8 cellular contexts compared by ENCODE assay signal in genomic region chr6:31493875-31494694, GRCh38. TPM values are rescaled to one million over a fixed set of nuclear protein-coding genes. Genes with fewer than 3 reads are reported as not detected.
DNase-seq lines count a peak whose midpoint lies in the region; ATAC-seq and TF ChIP-seq lines count a peak whose summit lies in the region.

No MANE protein-coding gene starts in this region.

- H3K9me3 Mint-ChIP-seq in endodermal cell (no peaks in the 10 kb centered on the region), mesothelial cell of epicardium (no peaks in the 10 kb centered on the region)

- peak; percentile 31 to 38 for DNase-seq in NCI-H187 (lab: John Stamatoyannopoulos, UW)
- no peak for DNase-seq in NCI-H187 treated with DMSO at 0.1 percent for 48 hours (lab: John Stamatoyannopoulos, UW)
- peak; percentile 57 for DNase-seq in NOMO-1 treated with dmso at 0.1 percent for 144 hours (lab: John Stamatoyannopoulos, UW; ENCODE audit: unreplicated experiment)
- peak; percentile 29 for DNase-seq in activated CD8-positive, alpha-beta memory T cell treated with anti-CD3 and anti-CD28 coated beads, Interleukin-2, amount 50 U/mL, for 1 hour (ENCODE audit: extremely low read depth)
- DNase-seq in endodermal cell: peak; percentile 95
- peak; percentile 47 to 80 for DNase-seq in mesothelial cell of epicardium (ENCODE audit: low spot score in 2 of 2, unreplicated experiment in 2 of 2)
- peak; percentile 46 for DNase-seq in stimulated activated CD8-positive, alpha-beta memory T cell treated with anti-CD3 and anti-CD28 coated beads, Interleukin-15, amount 100 ng/mL, for 24 hours (ENCODE audit: low read depth)

- H3K4me1 Mint-ChIP-seq in endodermal cell (peaks cover 15% of the 10 kb centered on the region), mesothelial cell of epicardium (peaks cover 28% of the 10 kb centered on the region)

- H3K4me3 Mint-ChIP-seq in endodermal cell: peak overlapping the region; percentile 62
- H3K4me3 Mint-ChIP-seq in mesothelial cell of epicardium: peak overlapping the region; percentile 42

- no peak overlapping the region for H3K27ac ChIP-seq in endodermal cell (ENCODE audit: low read depth, low read length)

- 1% methylated on average over 33 to 58 of the region's 58 CpGs for WGBS in endodermal cell (ENCODE audit: insufficient coverage in 1 of 2, insufficient read length in 1 of 2), 2 experiments

- no peaks in the 10 kb centered on the region for H3K36me3 Mint-ChIP-seq in endodermal cell (ENCODE audit: low read depth)
- H3K36me3 Mint-ChIP-seq in mesothelial cell of epicardium: peaks cover 1% of the 10 kb centered on the region

- H3K4me3 ChIP-seq in endodermal cell (ENCODE audit: low read length): peak overlapping the region; percentile 86

- ATAC-seq in HG03196 (IDR thresholded peaks at IDR 0.05; ENCODE audit: unreplicated experiment): peak; percentile 41

- no peaks in the 10 kb centered on the region for H3K36me3 ChIP-seq in endodermal cell (ENCODE audit: control insufficient read depth, insufficient read depth, low read length)

- no peaks in the 10 kb centered on the region for H3K9me3 ChIP-seq in endodermal cell (ENCODE audit: control insufficient read depth, low read length)

- H3K27ac Mint-ChIP-seq in endodermal cell: peak overlapping the region; percentile 49
- H3K27ac Mint-ChIP-seq in mesothelial cell of epicardium: no peak overlapping the region

- H3K27me3 ChIP-seq in endodermal cell (ENCODE audit: control insufficient read depth, insufficient read depth, low read length, poor library complexity, severe bottlenecking): peaks cover 46% of the 10 kb centered on the region

- peak overlapping the region; percentile 82 for H3K9ac ChIP-seq in endodermal cell (ENCODE audit: extremely low read depth, low read length, poor library complexity, severe bottlenecking)

- H3K27me3 Mint-ChIP-seq in endodermal cell (ENCODE audit: insufficient read depth): peaks cover 66% of the 10 kb centered on the region
- H3K27me3 Mint-ChIP-seq in mesothelial cell of epicardium (ENCODE audit: low read depth): peaks cover 91% of the 10 kb centered on the region

- no peaks in the 10 kb centered on the region for H3K4me1 ChIP-seq in endodermal cell (ENCODE audit: control insufficient read depth, insufficient read depth, low read length)

- TF ChIP-seq CTCF in endodermal cell (conservative IDR thresholded peaks at IDR 0.05): peak; percentile 94
- peak; percentile 62 for TF ChIP-seq CTCF in mesothelial cell of epicardium (IDR thresholded peaks at IDR 0.05; ENCODE audit: unreplicated experiment)

RNA-seq across cellular contexts. Expression of gene MICB, which starts 3.9 kb away (rescaled TPM):
- total RNA-seq in endodermal cell (1 to 10 TPM; 8.2 to 8.5 TPM), mesothelial cell of epicardium (0.31 TPM in 1 of 3 replicates, not detected in the others)
- polyA plus RNA-seq in endodermal cell (2013, experiment 1 of 2): 4.1 TPM
- polyA plus RNA-seq in endodermal cell (2013, experiment 2 of 2): 4.5 TPM

RNA-seq across cellular contexts. Expression of gene MCCD1, which starts 34.7 kb away (rescaled TPM):
- total RNA-seq in endodermal cell (not detected), mesothelial cell of epicardium (not detected in 3 replicates)
- not detected for polyA plus RNA-seq in endodermal cell (2013, experiment 1 of 2)
- not detected for polyA plus RNA-seq in endodermal cell (2013, experiment 2 of 2)

RNA-seq across cellular contexts. Expression of gene DDX39B, which starts 47.7 kb away (rescaled TPM):
- total RNA-seq in endodermal cell (100 to 1,000 TPM; 572 to 654 TPM), mesothelial cell of epicardium (635 to 649 TPM (median 647 TPM) in 3 replicates)
- polyA plus RNA-seq in endodermal cell (2013, experiment 1 of 2): 685 TPM
- polyA plus RNA-seq in endodermal cell (2013, experiment 2 of 2): 576 TPM

RNA-seq across cellular contexts. Expression of gene ATP6V1G2, which starts 52.3 kb away (rescaled TPM):
- total RNA-seq in endodermal cell (1 to 10 TPM; 1.7 to 2.1 TPM), mesothelial cell of epicardium (2.2 to 2.7 TPM (median 2.5 TPM) in 3 replicates)
- 11.8 TPM for polyA plus RNA-seq in endodermal cell (2013, experiment 1 of 2)
- polyA plus RNA-seq in endodermal cell (2013, experiment 2 of 2): 12.1 TPM

RNA-seq across cellular contexts. Expression of gene NFKBIL1, which starts 53.3 kb away (rescaled TPM):
- 10 to 100 TPM; 17.4 to 26.3 TPM for total RNA-seq in endodermal cell
- 26.5 TPM for polyA plus RNA-seq in endodermal cell (2013, experiment 1 of 2)
- 22.9 TPM for polyA plus RNA-seq in endodermal cell (2013, experiment 2 of 2)
- 27.7 to 28.2 TPM (median 28.1 TPM) in 3 replicates for total RNA-seq in mesothelial cell of epicardium
